ENCODE assay signal across 16 cellular contexts in the genomic region with DNA sequence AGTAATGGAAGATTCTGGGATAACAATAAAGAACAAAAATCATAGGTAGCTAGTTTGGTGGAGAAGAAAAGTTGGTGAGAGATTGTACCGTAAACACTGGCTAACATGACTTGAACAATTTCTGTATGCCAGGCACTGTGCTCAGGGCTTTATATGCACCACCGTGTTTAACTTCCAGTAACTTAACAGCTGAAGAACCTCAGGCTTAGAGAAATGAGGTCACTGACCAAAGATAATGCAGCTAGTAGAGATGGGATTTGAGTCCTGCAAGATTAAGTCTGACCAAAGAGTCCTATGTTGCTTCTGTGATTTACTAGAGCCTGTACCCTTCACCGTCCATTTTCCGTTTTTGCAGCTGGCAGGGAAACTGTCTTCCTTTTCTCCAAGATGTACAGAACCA. TPM values are rescaled to one million over a fixed set of nuclear protein-coding genes. Genes with fewer than 3 reads are reported as not detected.
A peak's percentile ranks its signal among the peaks of the same experiment; 100 is the strongest.
DNase-seq lines count a peak whose midpoint lies in the region; ATAC-seq and TF ChIP-seq lines count a peak whose summit lies in the region.
"Had no signal": no experiment of that assay in that cellular context is flagged by ENCODE, and none has a peak within 500 bp of the region (broad histone marks: within the 10 kb centered on the region; RNA-seq: fewer than 3 reads in every experiment).

No MANE protein-coding gene starts in this region.

- H3K36me3 ChIP-seq in CD8-positive, alpha-beta T cell (ENCODE audit: insufficient read depth, low read length) = peaks cover 42% of the 10 kb centered on the region

- POLR2A ChIA-PET in CD8-positive, alpha-beta T cell (lab: Charles Lee) = interaction anchor here (0.6 kb wide), 1 partner anchor 89 kb away, joined by 3 read pairs; no protein-coding TSS in a partner anchor

- H3K36me3 Mint-ChIP-seq in activated CD8-positive, alpha-beta memory T cell treated with anti-CD3 and anti-CD28 coated beads, Interleukin-2, amount 10 ng/mL, durations not matched to agents 7 days and 5 days = peaks cover 59% of the 10 kb centered on the region
- H3K36me3 Mint-ChIP-seq in CD8-positive, alpha-beta T cell = peaks cover 52% of the 10 kb centered on the region

- intact Hi-C loops in CD8-positive, alpha-beta T cell (cut with DNase I, micrococcal nuclease) = loop anchor here in 1 of 2 experiments (10.0 kb wide), 1 partner anchor 950 kb away; no protein-coding TSS in a partner anchor

- no peak overlapping the region for H3K4me3 ChIP-seq in CD8-positive, alpha-beta T cell (ENCODE audit: low read depth, low read length)
- no peak overlapping the region for H3K4me3 ChIP-seq in fibroblast of villous mesenchyme (ENCODE audit: low read depth, low read length)
- H3K4me3 ChIP-seq: K562 had no signal

- H3K27me3 ChIP-seq in CD8-positive, alpha-beta T cell (ENCODE audit: insufficient read depth, low read length) = no peaks in the 10 kb centered on the region

- DNase-seq in activated CD8-positive, alpha-beta memory T cell treated with anti-CD3 and anti-CD28 coated beads, Interleukin-2, amount 10 ng/mL, durations not matched to agents 7 days and 5 days = no peak
- no peak for DNase-seq in activated CD8-positive, alpha-beta memory T cell treated with anti-CD3 and anti-CD28 coated beads, Interleukin-2, amount 50 U/mL, for 4 hours
- DNase-seq in CD8-positive, alpha-beta T cell = no peak
- DNase-seq in fibroblast of villous mesenchyme (ENCODE audit: low read depth) (peak; percentile 67), retina (peak; percentile 7), DMS79 (lab: John Stamatoyannopoulos, UW) (no peak)
- DNase-seq: C1 segment of cervical spinal cord, GF-D8, GOT3, NCI-H1105, NCI-H1694 treated with DMSO at 0.1 percent for 48 hours, NCI-H446 had no signal

- H3K4me1 ChIP-seq in CD8-positive, alpha-beta T cell (ENCODE audit: insufficient read depth, low read length) = peaks cover 24% of the 10 kb centered on the region

- H3K4me1 Mint-ChIP-seq in activated CD8-positive, alpha-beta memory T cell treated with anti-CD3 and anti-CD28 coated beads, Interleukin-2, amount 10 ng/mL, durations not matched to agents 7 days and 5 days = peaks cover 46% of the 10 kb centered on the region
- peaks cover 32% of the 10 kb centered on the region for H3K4me1 Mint-ChIP-seq in CD8-positive, alpha-beta T cell (ENCODE audit: low read depth)

- no peak for TF ChIP-seq CTCF in CD8-positive, alpha-beta T cell (IDR thresholded peaks at IDR 0.05)
- TF ChIP-seq CTCF in fibroblast of villous mesenchyme (IDR thresholded peaks at IDR 0.05; ENCODE audit: insufficient read depth, low read depth, low read length) = no peak

- H3K9me3 Mint-ChIP-seq in activated CD8-positive, alpha-beta memory T cell treated with anti-CD3 and anti-CD28 coated beads, Interleukin-2, amount 10 ng/mL, durations not matched to agents 7 days and 5 days (ENCODE audit: low read depth) = no peaks in the 10 kb centered on the region
- no peaks in the 10 kb centered on the region for H3K9me3 Mint-ChIP-seq in CD8-positive, alpha-beta T cell

- H3K27ac Mint-ChIP-seq in activated CD8-positive, alpha-beta memory T cell treated with anti-CD3 and anti-CD28 coated beads, Interleukin-2, amount 10 ng/mL, durations not matched to agents 7 days and 5 days = peak overlapping the region; percentile 1
- peak overlapping the region; percentile 42 for H3K27ac Mint-ChIP-seq in CD8-positive, alpha-beta T cell

- no peaks in the 10 kb centered on the region for H3K27me3 Mint-ChIP-seq in activated CD8-positive, alpha-beta memory T cell treated with anti-CD3 and anti-CD28 coated beads, Interleukin-2, amount 10 ng/mL, durations not matched to agents 7 days and 5 days
- H3K27me3 Mint-ChIP-seq in CD8-positive, alpha-beta T cell (ENCODE audit: low read depth) = no peaks in the 10 kb centered on the region

- H3K9me3 ChIP-seq in CD8-positive, alpha-beta T cell (ENCODE audit: low read length) = no peaks in the 10 kb centered on the region

- no peak overlapping the region for H3K27ac ChIP-seq in CD8-positive, alpha-beta T cell (ENCODE audit: low read depth, low read length)
- H3K27ac ChIP-seq: RWPE1 had no signal

- ATAC-seq in activated CD8-positive, alpha-beta memory T cell treated with anti-CD3 and anti-CD28 coated beads, Interleukin-2, amount 10 ng/mL, durations not matched to agents 7 days and 5 days = no peak
- no peak for ATAC-seq in CD8-positive, alpha-beta T cell
- ATAC-seq in HG02798 (IDR thresholded peaks at IDR 0.05; ENCODE audit: poor library complexity, unreplicated experiment) (no peak), GM21529 (IDR thresholded peaks at IDR 0.05; ENCODE audit: unreplicated experiment) (no peak)
- ATAC-seq: K562 had no signal

- CTCF ChIA-PET in activated CD8-positive, alpha-beta memory T cell treated with anti-CD3 and anti-CD28 coated beads, Interleukin-2, amount 10 ng/mL, durations not matched to agents 7 days and 5 days (lab: Charles Lee) = interaction anchor here (0.8 to 1.3 kb wide), 3 partner anchors 20 to 120 kb away, joined by 3 to 4 read pairs (median 3); no protein-coding TSS in a partner anchor
- CTCF ChIA-PET in CD8-positive, alpha-beta T cell (lab: Charles Lee) = interaction anchor here (0.6 to 2.3 kb wide), 3 partner anchors 14 to 155 kb away, joined by 3 to 9 read pairs (median 3); no protein-coding TSS in a partner anchor

- H3K4me3 Mint-ChIP-seq in activated CD8-positive, alpha-beta memory T cell treated with anti-CD3 and anti-CD28 coated beads, Interleukin-2, amount 10 ng/mL, durations not matched to agents 7 days and 5 days = no peak overlapping the region
- no peak overlapping the region for H3K4me3 Mint-ChIP-seq in CD8-positive, alpha-beta T cell

RNA-seq across cellular contexts. Expression of gene CSTF1, which starts 2.7 kb away (rescaled TPM):
- 10 to 100 TPM; 60.0 to 82.4 TPM for total RNA-seq in activated CD8-positive, alpha-beta memory T cell treated with anti-CD3 and anti-CD28 coated beads, Interleukin-2, amount 10 ng/mL, durations not matched to agents 7 days and 5 days
- total RNA-seq in CD8-positive, alpha-beta T cell = 10 to 100 TPM; 20.7 to 26.0 TPM
- 22.9 and 40.6 TPM in 2 replicates for total RNA-seq in fibroblast of villous mesenchyme

RNA-seq across cellular contexts. Expression of gene AURKA, which starts 3.2 kb away (rescaled TPM):
- 100 to 1,000 TPM; 107 to 123 TPM for total RNA-seq in activated CD8-positive, alpha-beta memory T cell treated with anti-CD3 and anti-CD28 coated beads, Interleukin-2, amount 10 ng/mL, durations not matched to agents 7 days and 5 days
- under 1 TPM; 0.22 to 0.81 TPM for total RNA-seq in CD8-positive, alpha-beta T cell
- 22.9 and 57.0 TPM in 2 replicates for total RNA-seq in fibroblast of villous mesenchyme

RNA-seq across cellular contexts. Expression of gene CASS4, which starts 16.9 kb away (rescaled TPM):
- 10 to 100 TPM; 10.9 to 21.8 TPM for total RNA-seq in activated CD8-positive, alpha-beta memory T cell treated with anti-CD3 and anti-CD28 coated beads, Interleukin-2, amount 10 ng/mL, durations not matched to agents 7 days and 5 days
- 10 to 100 TPM; 23.5 to 26.0 TPM for total RNA-seq in CD8-positive, alpha-beta T cell
- 1.3 and 3.5 TPM in 2 replicates for total RNA-seq in fibroblast of villous mesenchyme

RNA-seq across cellular contexts. Expression of gene FAM210B, which starts 36.4 kb away (rescaled TPM):
- total RNA-seq in activated CD8-positive, alpha-beta memory T cell treated with anti-CD3 and anti-CD28 coated beads, Interleukin-2, amount 10 ng/mL, durations not matched to agents 7 days and 5 days = 1 to 10 TPM; 2.4 to 3.5 TPM
- 10 to 100 TPM; 10.8 to 12.1 TPM for total RNA-seq in CD8-positive, alpha-beta T cell
- 38.0 and 46.2 TPM in 2 replicates for total RNA-seq in fibroblast of villous mesenchyme

Comparison
In these comparisons a context has a peak if more than half of its experiments do, and no peak if none do; other contexts are left out.
1. DNase-seq: peak in fibroblast of villous mesenchyme (single experiment) and retina (single experiment); none in activated CD8-positive, alpha-beta memory T cell treated with anti-CD3 and anti-CD28 coated beads, Interleukin-2, amount 10 ng/mL, durations not matched to agents 7 days and 5 days (single experiment), activated CD8-positive, alpha-beta memory T cell treated with anti-CD3 and anti-CD28 coated beads, Interleukin-2, amount 50 U/mL, for 4 hours (single experiment), CD8-positive, alpha-beta T cell (0 of 7) and DMS79 (single experiment).
2. RNA of gene AURKA, which starts 3.2 kb away (total RNA-seq): 107 to 123 TPM in activated CD8-positive, alpha-beta memory T cell treated with anti-CD3 and anti-CD28 coated beads, Interleukin-2, amount 10 ng/mL, durations not matched to agents 7 days and 5 days and 22.9 to 57.0 TPM in fibroblast of villous mesenchyme; 0.22 to 0.81 TPM in CD8-positive, alpha-beta T cell; every median in the first group is over 10 times any median in the second.